8 cellular contexts compared by ENCODE assay signal in genomic region chrX:47940448-47940847, GRCh38.
"Had no signal": no experiment of that assay in that cellular context is flagged by ENCODE, and none has a peak within 500 bp of the region (broad histone marks: within the 10 kb centered on the region; RNA-seq: fewer than 3 reads in every experiment).

No MANE protein-coding gene starts in this region.

- H3K4me3 Mint-ChIP-seq: HFFc6, IgD-negative memory B cell had no signal

- H3K9me3 ChIP-seq: HAP-1 had no signal

- ATAC-seq: HCT116, HepG2 had no signal

- FAIRE-seq: HepG2 had no signal

- H3K27ac ChIP-seq: GM23248 had no signal

- H3K36me3 ChIP-seq: HAP-1 had no signal

- H3K27ac Mint-ChIP-seq: HFFc6, IgD-negative memory B cell had no signal

- DNase-seq: GM23248, GOT3, H7, HFFc6 had no signal

- H3K9me3 Mint-ChIP-seq: HFFc6, IgD-negative memory B cell had no signal

- H3K4me3 ChIP-seq: GM23248, HAP-1 had no signal

- H3K4me1 ChIP-seq: HAP-1 had no signal

- H3K9ac ChIP-seq: GM23248 had no signal

- H2AFZ ChIP-seq: GM23248 had no signal
